In genomic region chr12:114661245-114661644, GRCh38 we compare ENCODE assay signal across 14 cellular contexts. TPM values are rescaled to one million over a fixed set of nuclear protein-coding genes. Genes with fewer than 3 reads are reported as not detected.
DNase-seq lines count a peak whose midpoint lies in the region; TF ChIP-seq lines count a peak whose summit lies in the region.
"Had no signal": no experiment of that assay in that cellular context is flagged by ENCODE, and none has a peak within 500 bp of the region (broad histone marks: within the 10 kb centered on the region; RNA-seq: fewer than 3 reads in every experiment).

No MANE protein-coding gene starts in this region.

- H3K4me3 ChIP-seq in MG63 (no peak overlapping the region), osteoblast (ENCODE audit: insufficient read depth, low read length) (no peak overlapping the region), uterus (no peak overlapping the region), adrenal gland (no peak overlapping the region)

- DNase-seq in EL = peak; percentile 30
- DNase-seq in MG63 = peak; percentile 53
- DNase-seq in osteoblast (ENCODE audit: insufficient read length, low spot score, missing footprints) = peak; percentile 25
- peak; percentile 61 to 67 for DNase-seq in uterus
- no peak for DNase-seq in NCI-H2227 (lab: John Stamatoyannopoulos, UW; ENCODE audit: unreplicated experiment)
- DNase-seq in activated CD4-positive, alpha-beta T cell treated with anti-CD3 and anti-CD28 coated beads, Interleukin-2, amount 50 U/mL, for 4 hours = no peak
- DNase-seq in adrenal gland = no peak
- DNase-seq: CD8-positive, alpha-beta T cell; COR-L47; DMS153; DMS79 treated with DMSO at 0.1 percent for 48 hours; GF-D8; H9 had no signal

- TF ChIP-seq CTCF in osteoblast (IDR thresholded peaks at IDR 0.05; ENCODE audit: extremely low read depth, low read depth, low read length) (no peak), uterus (IDR thresholded peaks at IDR 0.05) (no peak), adrenal gland (IDR thresholded peaks at IDR 0.05) (no peak)

- no peaks in the 10 kb centered on the region for H4K20me1 ChIP-seq in osteoblast (ENCODE audit: insufficient read depth, low read length)

- intact Hi-C loops in uterus (cut with DNase I; ENCODE audit: low total_unique reads) (loop anchor here (5.0 kb wide), 1 partner anchor 1256 kb away; no protein-coding TSS in a partner anchor), adrenal gland (cut with DNase I) (loop anchor here (5.0 kb wide), 3 partner anchors 34 to 1256 kb away; no protein-coding TSS in a partner anchor)

- H2AFZ ChIP-seq in osteoblast (ENCODE audit: low read length) = no peak overlapping the region

- H3K27ac ChIP-seq in osteoblast (ENCODE audit: low read depth, low read length) (no peak overlapping the region), uterus (peak overlapping the region in 1 of 2 donors; percentile 79), adrenal gland (peak overlapping the region in 1 of 5 donors; percentile 33)

- no peaks in the 10 kb centered on the region for H3K36me3 ChIP-seq in MG63
- H3K36me3 ChIP-seq in osteoblast (ENCODE audit: insufficient read depth, low read length) = no peaks in the 10 kb centered on the region
- no peaks in the 10 kb centered on the region for H3K36me3 ChIP-seq in uterus
- no peaks in the 10 kb centered on the region for H3K36me3 ChIP-seq in adrenal gland (replicated peaks in 1 of 2)

- no peak overlapping the region for H3K4me2 ChIP-seq in osteoblast (ENCODE audit: insufficient read depth, low read length)

- H3K4me1 ChIP-seq in osteoblast (ENCODE audit: insufficient read depth, low read length) (peaks cover 6% of the 10 kb centered on the region), uterus (no peaks in the 10 kb centered on the region), adrenal gland (replicated peaks in 1 of 2) (peaks cover 21 to 38% of the 10 kb centered on the region in 2 donors)

- H3K9me3 ChIP-seq in MG63 (no peaks in the 10 kb centered on the region), osteoblast (ENCODE audit: low read depth, low read length) (no peaks in the 10 kb centered on the region), uterus (no peaks in the 10 kb centered on the region), adrenal gland (replicated peaks in 1 of 3) (no peaks in the 10 kb centered on the region)

- TF ChIP-seq POLR2A in uterus (IDR thresholded peaks at IDR 0.05) (no peak), adrenal gland (IDR thresholded peaks at IDR 0.05) (no peak)

- H3K27me3 ChIP-seq in MG63 (no peaks in the 10 kb centered on the region), osteoblast (ENCODE audit: insufficient read depth, low read length) (peaks cover 15% of the 10 kb centered on the region), uterus (peaks cover 0 to 5% of the 10 kb centered on the region in 2 donors), adrenal gland (no peaks in the 10 kb centered on the region)

- WGBS in adrenal gland, 4 donors = 31 to 56% (median 40%) methylated on average over 1 of the region's 1 CpG

- no peaks in the 10 kb centered on the region for H3K79me2 ChIP-seq in osteoblast (ENCODE audit: insufficient read depth, low read length)

RNA-seq across cellular contexts. Expression of gene TBX3, which starts 22.7 kb away (rescaled TPM):
- 7.1 and 7.7 TPM in 2 replicates for total RNA-seq in MG63 (2014; rRNA removed; shearing (Covaris generic); ENCODE audit: low replicate concordance)
- total RNA-seq in osteoblast (11.9 and 14.1 TPM in 2 replicates), uterus (100 to 1,000 TPM in 1 of 4 donors, 10 to 100 TPM in 3; 11.0 to 120 (median 56.3) TPM), adrenal gland (100 to 1,000 TPM; 273 to 602 (median 396) TPM)
- polyA plus RNA-seq in adrenal gland = 100 to 1,000 TPM; 172 to 216 (median 181) TPM
- total RNA-seq: CD8-positive, alpha-beta T cell had no signal
- polyA plus RNA-seq: IgD-negative memory B cell had no signal

Comparison
In these comparisons a context has a peak if more than half of its experiments do, and no peak if none do; other contexts are left out.
1. DNase-seq: peak in EL (single experiment), MG63 (single experiment), osteoblast (single experiment) and uterus (2 of 2); none in NCI-H2227 (single experiment), activated CD4-positive, alpha-beta T cell treated with anti-CD3 and anti-CD28 coated beads, Interleukin-2, amount 50 U/mL, for 4 hours (0 of 2) and adrenal gland (0 of 7).